Comparison of ENCODE assay signal across 1 cellular context in genomic region chr3:52149726-52150125, GRCh38.
TF ChIP-seq lines count a peak whose summit lies in the region.

No MANE protein-coding gene starts in this region.

TF ChIP-seq in IMR-90, 13 proteins besides CTCF, POLR2A, EP300 and RAD21 (continued from another document):
- TF ChIP-seq RFX5 (IDR thresholded peaks at IDR 0.05; ENCODE audit: low read depth, low read length), result no peak
- no peak for TF ChIP-seq MXI1 (IDR thresholded peaks at IDR 0.05; ENCODE audit: borderline replicate concordance, low read depth, low read length)
- no peak for TF ChIP-seq RCOR1 (IDR thresholded peaks at IDR 0.05; ENCODE audit: insufficient replicate concordance, low read length)
- no peak for TF ChIP-seq CHD1 (IDR thresholded peaks at IDR 0.05; ENCODE audit: low read depth, low read length)
- TF ChIP-seq FOS (IDR thresholded peaks at IDR 0.05; ENCODE audit: low read depth, low read length), result no peak
- no peak for TF ChIP-seq NFE2L2 (IDR thresholded peaks at IDR 0.05; ENCODE audit: low read depth, low read length)
- TF ChIP-seq BHLHE40 (IDR thresholded peaks at IDR 0.05; ENCODE audit: low read depth, low read length), result no peak
- no peak for TF ChIP-seq ELK1 (IDR thresholded peaks at IDR 0.05; ENCODE audit: borderline replicate concordance, low read depth, low read length)
